In genomic region chr10:66513504-66513903, GRCh38 we compare ENCODE assay signal across 7 cellular contexts.
"Had no signal": no experiment of that assay in that cellular context is flagged by ENCODE, and none has a peak within 500 bp of the region (broad histone marks: within the 10 kb centered on the region; RNA-seq: fewer than 3 reads in every experiment).

No MANE protein-coding gene starts in this region.

- H3K36me3 ChIP-seq: HAP-1 had no signal

- H3K4me2 ChIP-seq: GM23338 had no signal

- H3K9me3 Mint-ChIP-seq: GM23338 had no signal

- DNase-seq: H7, HFFc6, IMR-90 had no signal

- H3K9me3 ChIP-seq: HAP-1 had no signal

- H3K4me3 Mint-ChIP-seq: GM23338, HFFc6 had no signal

- H3K4me1 ChIP-seq: HAP-1 had no signal

- ATAC-seq: GM23338, HCT116 had no signal

- H3K27ac Mint-ChIP-seq: GM23338, HFFc6 had no signal

- H3K4me3 ChIP-seq: GM23338, HAP-1 had no signal

- FAIRE-seq: HTR-8/SVneo had no signal

- H2AFZ ChIP-seq: GM23338 had no signal
